18 cellular contexts compared by ENCODE assay signal in the genomic region with DNA sequence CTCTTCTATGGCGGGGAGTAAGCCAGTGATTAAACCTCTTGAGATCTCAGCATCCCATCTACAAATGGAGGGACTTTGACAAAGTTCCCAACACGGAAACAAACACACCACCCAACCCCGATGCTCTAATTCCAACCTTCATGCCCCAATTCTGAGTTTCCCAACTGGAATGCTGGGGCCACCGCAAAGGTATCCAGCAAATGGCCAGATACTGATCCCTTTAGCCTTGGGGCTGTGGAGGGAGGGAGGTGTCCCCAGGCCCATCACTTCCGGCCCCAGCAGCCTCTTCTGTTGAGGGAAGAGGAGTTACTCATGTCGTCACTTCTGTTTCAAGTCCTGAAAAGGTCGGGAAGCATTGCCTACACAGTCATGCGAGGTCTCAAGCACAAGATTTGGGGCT.
DNase-seq lines count a peak whose midpoint lies in the region; ATAC-seq and TF ChIP-seq lines count a peak whose summit lies in the region.
"Had no signal": no experiment of that assay in that cellular context is flagged by ENCODE, and none has a peak within 500 bp of the region (broad histone marks: within the 10 kb centered on the region; RNA-seq: fewer than 3 reads in every experiment).

No MANE protein-coding gene starts in this region.

- peak overlapping the region; percentile 70 for H3K23ac ChIP-seq in trophoblast cell (ENCODE audit: low read length)

- H3K27me3 ChIP-seq in trophoblast cell (ENCODE audit: insufficient read depth, low read length) = no peaks in the 10 kb centered on the region
- peaks cover 0 to 6% (median 0%) of the 10 kb centered on the region in 7 donors for H3K27me3 ChIP-seq in spleen (replicated peaks in 1 of 7)
- H3K27me3 ChIP-seq: BLaER1 treated with 17β-estradiol and CSF1 and Interleukin-3, amounts not matched to agents 10 nM and 100 nM had no signal

- H3K79me2 ChIP-seq in trophoblast cell (ENCODE audit: control insufficient read depth, insufficient read depth, low read length, poor library complexity) = no peaks in the 10 kb centered on the region

- H3K36me3 ChIP-seq in trophoblast cell (ENCODE audit: control insufficient read depth in 1 of 2, insufficient read depth in 2 of 2, low read length in 2 of 2) (no peaks in the 10 kb centered on the region), spleen (no peaks in the 10 kb centered on the region)

- no peak overlapping the region for H2BK5ac ChIP-seq in trophoblast cell (ENCODE audit: low read depth, low read length, poor library complexity)

- H3K4me2 ChIP-seq in trophoblast cell (ENCODE audit: low read length) = no peak overlapping the region

- H3K14ac ChIP-seq in trophoblast cell (ENCODE audit: low read length) = no peak overlapping the region

- DNase-seq in M059J (ENCODE audit: low read depth) = peak; percentile 50
- peak; percentile 85 to 88 for DNase-seq in trophoblast cell
- DNase-seq in spleen = peak; percentile 45
- no peak for DNase-seq in OCI-M2 (lab: John Stamatoyannopoulos, UW; ENCODE audit: unreplicated experiment)
- no peak for DNase-seq in head of caudate nucleus
- DNase-seq: 8988T; AML-193; Caco-2; Calu3; CD4-positive, alpha-beta T cell; CD8-positive, alpha-beta T cell; DMS79 treated with DMSO at 0.1 percent for 48 hours; EL; GDM1 had no signal

- intact Hi-C loops in spleen (cut with DNase I; ENCODE audit: low total_unique reads) (no loop called here), head of caudate nucleus (cut with DNase I) (no loop called here)

- no peak overlapping the region for H2BK12ac ChIP-seq in trophoblast cell (ENCODE audit: low read length)

- H3K27ac ChIP-seq in trophoblast cell (ENCODE audit: low read depth, low read length) = no peak overlapping the region
- no peak overlapping the region for H3K27ac ChIP-seq in spleen
- H3K27ac ChIP-seq: C4-2B had no signal

- no peak overlapping the region for H4K91ac ChIP-seq in trophoblast cell (ENCODE audit: low read depth, low read length)

- H3K4me1 ChIP-seq in trophoblast cell (ENCODE audit: control insufficient read depth in 1 of 2, insufficient read depth in 2 of 2, low read length in 2 of 2) (no peaks in the 10 kb centered on the region), spleen (peaks cover 0 to 8% (median 6%) of the 10 kb centered on the region in 6 donors)
- H3K4me1 ChIP-seq: Caco-2 had no signal

- no peak overlapping the region for H2BK120ac ChIP-seq in trophoblast cell (ENCODE audit: insufficient read depth, low read length, poor library complexity)

- peaks cover 21% of the 10 kb centered on the region for H3K9me3 ChIP-seq in trophoblast cell (ENCODE audit: insufficient read depth, low read depth, low read length)
- peaks cover 0 to 5% (median 0%) of the 10 kb centered on the region in 8 donors for H3K9me3 ChIP-seq in spleen
- H3K9me3 ChIP-seq: Caco-2 had no signal

- H4K12ac ChIP-seq in trophoblast cell (ENCODE audit: low read depth, low read length) = no peak overlapping the region

- H3K9ac ChIP-seq in trophoblast cell (ENCODE audit: low read length) = no peak overlapping the region
- H3K9ac ChIP-seq: BLaER1 treated with 17β-estradiol and CSF1 and Interleukin-3, amounts not matched to agents 10 nM and 100 nM had no signal

- no peak overlapping the region for H4K8ac ChIP-seq in trophoblast cell (ENCODE audit: low read depth, low read length)

- H3K79me1 ChIP-seq in trophoblast cell (ENCODE audit: low read length) = no peaks in the 10 kb centered on the region

- no peak overlapping the region for H3K18ac ChIP-seq in trophoblast cell (ENCODE audit: low read length)

- no peak overlapping the region for H2AK5ac ChIP-seq in trophoblast cell (ENCODE audit: low read length)

- H2AFZ ChIP-seq in trophoblast cell (ENCODE audit: insufficient read depth, low read length, poor library complexity) = no peak overlapping the region

- H3K4ac ChIP-seq in trophoblast cell (ENCODE audit: low read depth, low read length) = no peak overlapping the region

- no peak for TF ChIP-seq CTCF in spleen (IDR thresholded peaks at IDR 0.05 in 8 of 11, conservative IDR thresholded peaks at IDR 0.05 in 3 of 11)

- no CpG with 5 or more reads among the region's 8 CpGs for WGBS in trophoblast cell (ENCODE audit: extremely low coverage, insufficient coverage, insufficient read length)
- 88 to 94% (median 89%) methylated on average over 8 of the region's 8 CpGs for WGBS in spleen, 5 donors

- no peak for ATAC-seq in GM18520 (IDR thresholded peaks at IDR 0.05; ENCODE audit: unreplicated experiment)
- ATAC-seq: CD8-positive, alpha-beta T cell; GM12878 had no signal

- TF ChIP-seq POLR2A in spleen (IDR thresholded peaks at IDR 0.05) = no peak

- H3K4me3 ChIP-seq in trophoblast cell (ENCODE audit: low read depth, low read length) = no peak overlapping the region
- no peak overlapping the region for H3K4me3 ChIP-seq in spleen
- H3K4me3 ChIP-seq: BLaER1 treated with 17β-estradiol and CSF1 and Interleukin-3, amounts not matched to agents 10 nM and 100 nM; GM12878 had no signal

Comparison
In these comparisons a context has a peak if more than half of its experiments do, and no peak if none do; other contexts are left out.
1. DNase-seq: peak in M059J (single experiment), trophoblast cell (2 of 2) and spleen (single experiment); none in OCI-M2 (single experiment) and head of caudate nucleus (0 of 42).